ENCODE assay signal across 19 cellular contexts in genomic region chr9:113934167-113934566, GRCh38. TPM values are rescaled to one million over a fixed set of nuclear protein-coding genes. Genes with fewer than 3 reads are reported as not detected.
DNase-seq lines count a peak whose midpoint lies in the region; ATAC-seq, FAIRE-seq and TF ChIP-seq lines count a peak whose summit lies in the region.
"Had no signal": no experiment of that assay in that cellular context is flagged by ENCODE, and none has a peak within 500 bp of the region (broad histone marks: within the 10 kb centered on the region; RNA-seq: fewer than 3 reads in every experiment).

No MANE protein-coding gene starts in this region.

- no peaks in the 10 kb centered on the region for H3K4me1 Mint-ChIP-seq in activated T-cell treated with anti-CD3 and anti-CD28 coated beads, Interleukin-2, amount 50 U/mL, for 4 hours (ENCODE audit: low read depth)

- TF ChIP-seq CTCF in PC-3 (conservative IDR thresholded peaks at IDR 0.05; ENCODE audit: low read depth, low read length) (0 out of 2 replicates have a peak, but pooled peaks have one; percentile 9), H1 (IDR thresholded peaks at IDR 0.05; ENCODE audit: control extremely low read depth in 1 of 3, insufficient read depth in 1 of 3, low read depth in 1 of 3, low read length in 3 of 3) (peak; percentile 32 to 46 (median 32); a peak in 3 of 4 replicates), prostate gland (IDR thresholded peaks at IDR 0.05) (no peak)

- H2BK120ac ChIP-seq in H1 (replicated peaks; ENCODE audit: low read depth, low read length), result no peak overlapping the region

- TF ChIP-seq EP300 in H1 (IDR thresholded peaks at IDR 0.05; ENCODE audit: borderline replicate concordance in 1 of 2, low read depth in 2 of 2, low read length in 2 of 2), result no peak

- H2BK12ac ChIP-seq in H1 (ENCODE audit: low read depth, low read length), result no peak overlapping the region

- POLR2A ChIA-PET in PC-3 (lab: Charles Lee; ENCODE audit: unreplicated experiment), result no interaction called here
- POLR2A ChIA-PET in H1 (lab: Charles Lee; ENCODE audit: partially characterized antibody), result no interaction called here

- peaks cover 11% of the 10 kb centered on the region for H3K79me1 ChIP-seq in H1 (ENCODE audit: low read depth, low read length)

- no peak overlapping the region for H4K91ac ChIP-seq in H1 (replicated peaks; ENCODE audit: insufficient read length, low read length)

- H3K56ac ChIP-seq in H1 (replicated peaks; ENCODE audit: insufficient read length, low read depth, low read length), result no peak overlapping the region

- H2BK15ac ChIP-seq in H1 (ENCODE audit: low read length), result no peak overlapping the region

- ATAC-seq in PC-3, result no peak
- no peak for ATAC-seq in activated T-cell treated with anti-CD3 and anti-CD28 coated beads, Interleukin-2, amount 50 U/mL, for 4 hours
- ATAC-seq: GM12878, Right ventricle myocardium inferior had no signal

- H3K36me3 ChIP-seq in PC-3 (ENCODE audit: low read depth, low read length) (no peaks in the 10 kb centered on the region), H1 (ENCODE audit: control insufficient read depth in 2 of 4, insufficient read depth in 4 of 4, low read length in 3 of 4) (no peaks in the 10 kb centered on the region), prostate gland (no peaks in the 10 kb centered on the region)
- H3K36me3 ChIP-seq: Peyer's patch had no signal

- no TSS peak for BruUV-seq in PC-3 (replicated peaks; lab: Mats Ljungman, UMichigan)

- 95% methylated on average over 8 of the region's 8 CpGs; no CpG with 5 or more reads in 1 of the 2 experiments for WGBS in H1 (ENCODE audit: extremely low coverage in 1 of 2, insufficient coverage in 1 of 2, insufficient read length in 1 of 2, insufficient replicate concordance in 2 of 2, low coverage in 1 of 2, low lambda C conversion rate in 2 of 2, missing lambda C conversion rate in 1 of 2), 2 experiments
- WGBS in prostate gland, result 96% methylated on average over 8 of the region's 8 CpGs

- H3K27ac ChIP-seq in PC-3 (ENCODE audit: low read length), result no peak overlapping the region
- H3K27ac ChIP-seq in H1 (ENCODE audit: low read depth, low read length), result no peak overlapping the region
- H3K27ac ChIP-seq in prostate gland, result no peak overlapping the region
- H3K27ac ChIP-seq: Peyer's patch had no signal

- H3K9me3 Mint-ChIP-seq in activated T-cell treated with anti-CD3 and anti-CD28 coated beads, Interleukin-2, amount 50 U/mL, for 4 hours, result peaks cover 3% of the 10 kb centered on the region

- H3K9me3 ChIP-seq in PC-3 (ENCODE audit: low read length), result no peaks in the 10 kb centered on the region
- H3K9me3 ChIP-seq in H1 (ENCODE audit: insufficient read depth in 2 of 2, low read depth in 1 of 2, low read length in 1 of 2), result no peaks in the 10 kb centered on the region
- no peaks in the 10 kb centered on the region for H3K9me3 ChIP-seq in prostate gland
- H3K9me3 ChIP-seq: Peyer's patch had no signal

- CTCF ChIA-PET in PC-3 (lab: Charles Lee), result no interaction called here
- CTCF ChIA-PET in H1 (lab: Charles Lee; ENCODE audit: partially characterized antibody), result interaction anchor here (1.0 to 2.3 kb wide), 7 partner anchors 9 to 77 kb away, joined by 3 to 9 read pairs (median 4); no protein-coding TSS in a partner anchor

- H3K4me3 ChIP-seq in PC-3 (ENCODE audit: low read length), result no peak overlapping the region
- H3K4me3 ChIP-seq in H1 (ENCODE audit: extremely low read depth in 1 of 4, insufficient read depth in 2 of 4, low read depth in 3 of 4, low read length in 4 of 4), result no peak overlapping the region
- H3K4me3 ChIP-seq in prostate gland, result no peak overlapping the region
- H3K4me3 ChIP-seq: GM12878, Peyer's patch had no signal

- no peak for TF ChIP-seq POLR2A in H1 (IDR thresholded peaks at IDR 0.05; ENCODE audit: control extremely low read depth in 1 of 2, low read depth in 2 of 2, low read length in 2 of 2)
- TF ChIP-seq POLR2A in prostate gland (IDR thresholded peaks at IDR 0.05), result no peak

- no peak overlapping the region for H3K14ac ChIP-seq in H1 (ENCODE audit: insufficient read length)

- no peak overlapping the region for H2AFZ ChIP-seq in PC-3 (ENCODE audit: low read length)
- no peak overlapping the region for H2AFZ ChIP-seq in H1 (ENCODE audit: low read length)

- FAIRE-seq in H1 (lab: Jason Lieb, UNC), result no peak
- FAIRE-seq: GM12878 had no signal

- H3K27me3 Mint-ChIP-seq in activated T-cell treated with anti-CD3 and anti-CD28 coated beads, Interleukin-2, amount 50 U/mL, for 4 hours (ENCODE audit: low read depth), result no peaks in the 10 kb centered on the region

- no peaks in the 10 kb centered on the region for H3K36me3 Mint-ChIP-seq in activated T-cell treated with anti-CD3 and anti-CD28 coated beads, Interleukin-2, amount 50 U/mL, for 4 hours (ENCODE audit: insufficient read depth)
- H3K36me3 Mint-ChIP-seq: CD4-positive, alpha-beta memory T cell had no signal

- peak; percentile 24 for DNase-seq in activated CD8-positive, alpha-beta memory T cell treated with anti-CD3 and anti-CD28 coated beads for 24 hours
- no peak for DNase-seq in activated CD8-positive, alpha-beta memory T cell treated with anti-CD3 and anti-CD28 coated beads, Interleukin-2, amount 50 U/mL, for 4 hours
- DNase-seq in PC-3, result no peak
- DNase-seq in H1 (ENCODE audit: low read depth in 1 of 2, low spot score in 2 of 2), result peak in 1 of 2 experiments; percentile 37
- DNase-seq in prostate gland (ENCODE audit: low spot score), result peak; percentile 3
- no peak for DNase-seq in UCSD-AML1 (lab: John Stamatoyannopoulos, UW; ENCODE audit: unreplicated experiment)
- no peak for DNase-seq in nucleus accumbens (lab: John Stamatoyannopoulos, UW)
- no peak for DNase-seq in activated T-cell treated with anti-CD3 and anti-CD28 coated beads, Interleukin-2, amount 50 U/mL, for 4 hours
- DNase-seq: 8988T; Calu3; CD4-positive, alpha-beta memory T cell; KBM-7; NCI-H1048; NCI-H1436 treated with DMSO at 0.1 percent for 48 hours; NCI-H2029 treated with DMSO at 0.1 percent for 48 hours; NCI-H748 treated with DMSO at 0.1 percent for 48 hours; Peyer's patch had no signal

- intact Hi-C loops in PC-3 (cut with micrococcal nuclease), result no loop called here
- intact Hi-C loops in prostate gland (cut with DNase I), result no loop called here

- no peak overlapping the region for H4K8ac ChIP-seq in H1 (ENCODE audit: extremely low read depth, insufficient read depth, low read length)

- H3K4me3 Mint-ChIP-seq in activated T-cell treated with anti-CD3 and anti-CD28 coated beads, Interleukin-2, amount 50 U/mL, for 4 hours, result no peak overlapping the region
- H3K4me3 Mint-ChIP-seq: CD4-positive, alpha-beta memory T cell had no signal

- no peaks in the 10 kb centered on the region for H3K9me2 ChIP-seq in PC-3 (replicated peaks; ENCODE audit: low read length)

- H3K18ac ChIP-seq in H1 (ENCODE audit: extremely low read depth, low read length), result no peak overlapping the region

- H3F3A ChIP-seq in PC-3 (ENCODE audit: low read length, unreplicated experiment), result no peaks in the 10 kb centered on the region

- H3K79me2 ChIP-seq in PC-3 (ENCODE audit: low read length), result 0 out of 2 replicates have a peak, but pooled peaks cover 11% of the 10 kb centered on the region
- peaks cover 3 to 36% of the 10 kb centered on the region in 2 experiments; a peak in 3 of 4 replicates for H3K79me2 ChIP-seq in H1 (ENCODE audit: control insufficient read depth in 1 of 2, insufficient read depth in 2 of 2, low read length in 2 of 2)

- H4K20me1 ChIP-seq in PC-3 (ENCODE audit: low read length) (no peaks in the 10 kb centered on the region), H1 (replicated peaks in 1 of 2; ENCODE audit: control insufficient read depth in 1 of 2, insufficient read depth in 2 of 2, low read length in 2 of 2) (peaks cover 4 to 11% of the 10 kb centered on the region in 2 experiments)

- no peak overlapping the region for H2BK5ac ChIP-seq in H1 (ENCODE audit: low read depth, low read length)

- H3K9ac ChIP-seq in PC-3 (ENCODE audit: low read length), result no peak overlapping the region
- H3K9ac ChIP-seq in H1 (replicated peaks in 1 of 4; ENCODE audit: extremely low read depth in 1 of 4, low read depth in 3 of 4, low read length in 3 of 4), result no peak overlapping the region

- no peak overlapping the region for H2BK20ac ChIP-seq in H1 (ENCODE audit: low read length)

- peaks cover 11% of the 10 kb centered on the region for H3K4me1 ChIP-seq in PC-3 (ENCODE audit: insufficient read depth, low read length)
- H3K4me1 ChIP-seq in H1 (replicated peaks in 1 of 4; ENCODE audit: control insufficient read depth in 3 of 4, insufficient read depth in 4 of 4, low read length in 3 of 4), result peaks cover 0 to 4% (median 3%) of the 10 kb centered on the region in 4 experiments; a peak in 5 of 7 replicates
- no peaks in the 10 kb centered on the region for H3K4me1 ChIP-seq in prostate gland (replicated peaks)
- H3K4me1 ChIP-seq: Peyer's patch had no signal

- H3K23ac ChIP-seq in H1 (ENCODE audit: insufficient read length), result no peak overlapping the region

- H3K4me2 ChIP-seq in PC-3 (ENCODE audit: low read length) (no peak overlapping the region), H1 (ENCODE audit: insufficient read depth in 1 of 2, low read depth in 2 of 2, low read length in 2 of 2) (no peak overlapping the region)

- no peak overlapping the region for H3K4ac ChIP-seq in H1 (replicated peaks; ENCODE audit: insufficient read length, low read depth, low read length)

- H4K5ac ChIP-seq in H1 (ENCODE audit: insufficient read length, low read depth, low read length), result no peak overlapping the region

- H3K27me3 ChIP-seq in PC-3 (ENCODE audit: low read length), result no peaks in the 10 kb centered on the region
- no peaks in the 10 kb centered on the region for H3K27me3 ChIP-seq in H1 (replicated peaks in 1 of 4; ENCODE audit: control insufficient read depth in 3 of 4, extremely low read depth in 1 of 4, insufficient read depth in 3 of 4, low read length in 3 of 4)
- no peaks in the 10 kb centered on the region for H3K27me3 ChIP-seq in prostate gland (replicated peaks; ENCODE audit: insufficient read depth)
- H3K27me3 ChIP-seq: Peyer's patch had no signal

- peak in 1 of 2 experiments; percentile 36; a peak in 2 of 4 replicates for TF ChIP-seq RAD21 in H1 (IDR thresholded peaks at IDR 0.05 in 1 of 2, conservative IDR thresholded peaks at IDR 0.05 in 1 of 2; ENCODE audit: low read depth in 2 of 2, low read length in 2 of 2)

- no peak overlapping the region for H2AK5ac ChIP-seq in H1 (ENCODE audit: low read depth, low read length)

- H3K23me2 ChIP-seq in H1 (ENCODE audit: low read depth, low read length), result no peaks in the 10 kb centered on the region; the same call in 1 of the 2 replicates

RNA-seq across cellular contexts. Expression of gene ZNF618, which starts 58.1 kb away (rescaled TPM):
- total RNA-seq in PC-3 (2014; rRNA removed), result 4.2 and 5.8 TPM in 2 replicates
- total RNA-seq in H1 (2021; fragmentation: NEBNext Ultra II Directional; extraction: Animal tissue kit (Norgen Biotek cat#: 25700)), result 28.5 and 31.4 TPM in 2 replicates
- 9.6 and 11.2 TPM in 2 replicates for polyA plus RNA-seq in H1 (2011; rRNA removed)
- polyA plus RNA-seq in H1 (2011; cell fraction: cytosol; rRNA removed), result 7.3 TPM
- 27.9 TPM for polyA plus RNA-seq in H1 (2011; cell fraction: nucleus; rRNA removed)
- polyA plus RNA-seq in H1 (2012, experiment 1 of 2), result 12.4 to 15.7 TPM (median 14.4 TPM) in 4 replicates
- polyA plus RNA-seq in H1 (2012, experiment 2 of 2), result 5.8 TPM
- polyA plus RNA-seq in H1 (2013, experiment 1 of 2), result 17.0 TPM
- polyA plus RNA-seq in H1 (2013, experiment 2 of 2), result 16.1 TPM
- 15.2 and 17.9 TPM in 2 replicates for polyA minus RNA-seq in H1 (2011; rRNA and poly(A)+ RNA removed)
- 10.3 TPM for polyA minus RNA-seq in H1 (2011; cell fraction: cytosol; rRNA and poly(A)+ RNA removed)
- polyA minus RNA-seq in H1 (2011; cell fraction: nucleus; rRNA and poly(A)+ RNA removed), result 21.1 TPM
- total RNA-seq in prostate gland, result 10 to 100 TPM in 1 of 2 donors, 1 to 10 TPM in 1; 4.6 to 11.3 TPM
- under 1 TPM; 0.19 to 0.48 (median 0.21) TPM for total RNA-seq in activated T-cell treated with anti-CD3 and anti-CD28 coated beads, Interleukin-2, amount 50 U/mL, for 4 hours

Comparison
In these comparisons a context has a peak if more than half of its experiments do, and no peak if none do; other contexts are left out.
1. DNase-seq: peak in activated CD8-positive, alpha-beta memory T cell treated with anti-CD3 and anti-CD28 coated beads for 24 hours (single experiment) and prostate gland (single experiment); none in activated CD8-positive, alpha-beta memory T cell treated with anti-CD3 and anti-CD28 coated beads, Interleukin-2, amount 50 U/mL, for 4 hours (single experiment), PC-3 (single experiment), UCSD-AML1 (single experiment), nucleus accumbens (0 of 56) and activated T-cell treated with anti-CD3 and anti-CD28 coated beads, Interleukin-2, amount 50 U/mL, for 4 hours (single experiment).
2. CTCF ChIP-seq: peak in PC-3 (single experiment) and H1 (3 of 3); none in prostate gland (0 of 4).